Comparison of ENCODE assay signal across 1 cellular context in genomic region chr22:17783773-17784480, GRCh38.
TF ChIP-seq lines count a peak whose summit lies in the region.

No MANE protein-coding gene starts in this region.

TF ChIP-seq in SK-N-SH treated with all-trans-retinoic acid at 6 μM for 48 hours, 23 proteins besides CTCF, POLR2A, EP300 and RAD21 (continued from another document):
- no peak for TF ChIP-seq CSRNP3 (CRISPR knock-in tag; IDR thresholded peaks at IDR 0.05)
- no peak for TF ChIP-seq ZNF70 (CRISPR knock-in tag; IDR thresholded peaks at IDR 0.05)
- no peak for TF ChIP-seq CSDC2 (CRISPR knock-in tag; IDR thresholded peaks at IDR 0.05)
- TF ChIP-seq ZNF8 (CRISPR knock-in tag; IDR thresholded peaks at IDR 0.05) = no peak
- TF ChIP-seq BACH2 (CRISPR knock-in tag; IDR thresholded peaks at IDR 0.05; ENCODE audit: borderline replicate concordance) = no peak
- no peak for TF ChIP-seq RARB (CRISPR knock-in tag; IDR thresholded peaks at IDR 0.05)
- no peak for TF ChIP-seq POU6F1 (CRISPR knock-in tag; IDR thresholded peaks at IDR 0.05; ENCODE audit: borderline replicate concordance, low read depth)
- no peak for TF ChIP-seq TCF4 (CRISPR knock-in tag; IDR thresholded peaks at IDR 0.05; ENCODE audit: borderline replicate concordance)
- no peak for TF ChIP-seq ESRRG (CRISPR knock-in tag; IDR thresholded peaks at IDR 0.05)
